8 cellular contexts compared by ENCODE assay signal in genomic region chr21:38958940-38959685, GRCh38.
DNase-seq lines count a peak whose midpoint lies in the region; ATAC-seq, FAIRE-seq and TF ChIP-seq lines count a peak whose summit lies in the region.

No MANE protein-coding gene starts in this region.

- CTCF ChIA-PET in activated CD8-positive, alpha-beta T cell treated with anti-CD3 and anti-CD28 coated beads for 36 hours (lab: Charles Lee): interaction anchor here (0.8 to 1.3 kb wide), 3 partner anchors 15 to 44 kb away, joined by 3 to 5 read pairs (median 3); no protein-coding TSS in a partner anchor
- CTCF ChIA-PET in activated CD8-positive, alpha-beta T cell treated with anti-CD3 and anti-CD28 coated beads, Interleukin-2, amount 10 ng/mL, durations not matched to agents 7 days and 5 days (lab: Charles Lee): interaction anchor here (2.1 kb wide), 1 partner anchor 20 kb away, joined by 6 read pairs; no protein-coding TSS in a partner anchor
- CTCF ChIA-PET in A673 (lab: Charles Lee): no interaction called here

- H3K36me3 ChIP-seq in adrenal gland (replicated peaks in 1 of 2) (no peaks in the 10 kb centered on the region), keratinocyte (ENCODE audit: control insufficient read depth in 2 of 2, extremely low read depth in 1 of 2, insufficient read depth in 2 of 2, low read length in 2 of 2) (no peaks in the 10 kb centered on the region), A673 (ENCODE audit: insufficient read depth, low read length, poor library complexity, severe bottlenecking) (no peaks in the 10 kb centered on the region)

- no peak for TF ChIP-seq CTCF in activated CD8-positive, alpha-beta T cell treated with anti-CD3 and anti-CD28 coated beads for 36 hours (IDR thresholded peaks at IDR 0.05)
- TF ChIP-seq CTCF in adrenal gland (IDR thresholded peaks at IDR 0.05) (no peak), keratinocyte (optimal IDR thresholded peaks at IDR 0.05 in 1 of 3, IDR thresholded peaks at IDR 0.05 in 1 of 3, conservative IDR thresholded peaks at IDR 0.05 in 1 of 3; ENCODE audit: extremely low read depth in 1 of 3, insufficient read depth in 2 of 3, low read length in 3 of 3) (no peak), type B pancreatic cell (conservative IDR thresholded peaks at IDR 0.05) (no peak), A673 (conservative IDR thresholded peaks at IDR 0.05; ENCODE audit: low read depth, low read length) (no peak)

- no peaks in the 10 kb centered on the region for H4K20me1 ChIP-seq in keratinocyte (ENCODE audit: control insufficient read depth, extremely low read depth, insufficient read depth, low read length)

- TF ChIP-seq POLR2A in adrenal gland (IDR thresholded peaks at IDR 0.05): no peak

- H3K4me2 ChIP-seq in keratinocyte (ENCODE audit: control insufficient read depth, extremely low read depth, insufficient read depth, low read depth, low read length): no peak overlapping the region

- no peaks in the 10 kb centered on the region for H3K9me3 ChIP-seq in adrenal gland (replicated peaks in 1 of 3)
- H3K9me3 ChIP-seq in keratinocyte (ENCODE audit: control insufficient read depth, low read depth, low read length): no peaks in the 10 kb centered on the region
- no peaks in the 10 kb centered on the region for H3K9me3 ChIP-seq in A673 (ENCODE audit: low read depth, low read length, poor library complexity, severe bottlenecking)

- no peaks in the 10 kb centered on the region for H3K36me3 Mint-ChIP-seq in activated CD8-positive, alpha-beta T cell treated with anti-CD3 and anti-CD28 coated beads for 36 hours (ENCODE audit: low read depth)
- H3K36me3 Mint-ChIP-seq in activated CD8-positive, alpha-beta T cell treated with anti-CD3 and anti-CD28 coated beads, Interleukin-2, amount 10 ng/mL, durations not matched to agents 7 days and 5 days (ENCODE audit: low read depth): no peaks in the 10 kb centered on the region
- peaks cover 5% of the 10 kb centered on the region for H3K36me3 Mint-ChIP-seq in type B pancreatic cell

- peaks cover 2% of the 10 kb centered on the region for H3K9me3 Mint-ChIP-seq in activated CD8-positive, alpha-beta T cell treated with anti-CD3 and anti-CD28 coated beads for 36 hours
- H3K9me3 Mint-ChIP-seq in activated CD8-positive, alpha-beta T cell treated with anti-CD3 and anti-CD28 coated beads, Interleukin-2, amount 10 ng/mL, durations not matched to agents 7 days and 5 days (ENCODE audit: insufficient read depth): peaks cover 5% of the 10 kb centered on the region
- peaks cover 13% of the 10 kb centered on the region for H3K9me3 Mint-ChIP-seq in type B pancreatic cell

- H3K27ac ChIP-seq in adrenal gland (peak overlapping the region in 4 of 5 donors; percentile 1 to 86 (median 64)), keratinocyte (ENCODE audit: control insufficient read depth, insufficient read depth, low read length) (peak overlapping the region; percentile 33), A673 (ENCODE audit: low read depth, low read length, poor library complexity, severe bottlenecking) (no peak overlapping the region)

- no peak overlapping the region for H3K9ac ChIP-seq in keratinocyte (ENCODE audit: control insufficient read depth, extremely low read depth, insufficient read depth, low read length)

- FAIRE-seq in keratinocyte (lab: Jason Lieb, UNC): no peak

- dilution Hi-C loops in keratinocyte (cut with MboI; ENCODE audit: extremely low pct_ligation_motif_present, low sequenced_read_pairs): no loop called here

- WGBS in adrenal gland, 4 donors: 72 to 84% (median 78%) methylated on average over 4 of the region's 4 CpGs

- DNase-seq in activated CD8-positive, alpha-beta T cell treated with anti-CD3 and anti-CD28 coated beads for 36 hours: peak; percentile 38
- no peak for DNase-seq in activated CD8-positive, alpha-beta T cell treated with anti-CD3 and anti-CD28 coated beads, Interleukin-2, amount 10 ng/mL, durations not matched to agents 7 days and 5 days
- DNase-seq in adrenal gland (peak in 6 of 7 donors; percentile 17 to 73 (median 27)), keratinocyte (ENCODE audit: low read depth, low spot score) (no peak), type B pancreatic cell (ENCODE audit: extremely low spot score, unreplicated experiment) (no peak), head of caudate nucleus (no peak), A673 (ENCODE audit: low spot score) (no peak)

- H3K27me3 ChIP-seq in adrenal gland (no peaks in the 10 kb centered on the region), keratinocyte (ENCODE audit: control insufficient read depth, extremely low read depth, insufficient read depth, low read length) (no peaks in the 10 kb centered on the region), A673 (replicated peaks; ENCODE audit: insufficient read depth, low read depth, low read length, poor library complexity) (no peaks in the 10 kb centered on the region)

- H3K27me3 Mint-ChIP-seq in activated CD8-positive, alpha-beta T cell treated with anti-CD3 and anti-CD28 coated beads for 36 hours: no peaks in the 10 kb centered on the region
- H3K27me3 Mint-ChIP-seq in activated CD8-positive, alpha-beta T cell treated with anti-CD3 and anti-CD28 coated beads, Interleukin-2, amount 10 ng/mL, durations not matched to agents 7 days and 5 days (ENCODE audit: low read depth): no peaks in the 10 kb centered on the region
- H3K27me3 Mint-ChIP-seq in type B pancreatic cell: peaks cover 5% of the 10 kb centered on the region

- POLR2A ChIA-PET in activated CD8-positive, alpha-beta T cell treated with anti-CD3 and anti-CD28 coated beads for 36 hours (lab: Charles Lee): no interaction called here
- POLR2A ChIA-PET in activated CD8-positive, alpha-beta T cell treated with anti-CD3 and anti-CD28 coated beads, Interleukin-2, amount 10 ng/mL, durations not matched to agents 7 days and 5 days (lab: Charles Lee): interaction anchor here (0.7 kb wide), 1 partner anchor 191 kb away, joined by 3 read pairs; no protein-coding TSS in a partner anchor
- POLR2A ChIA-PET in A673 (lab: Charles Lee; ENCODE audit: low non-redundant PET): no interaction called here

- H3K27ac Mint-ChIP-seq in activated CD8-positive, alpha-beta T cell treated with anti-CD3 and anti-CD28 coated beads for 36 hours: peak overlapping the region; percentile 66
- no peak overlapping the region for H3K27ac Mint-ChIP-seq in activated CD8-positive, alpha-beta T cell treated with anti-CD3 and anti-CD28 coated beads, Interleukin-2, amount 10 ng/mL, durations not matched to agents 7 days and 5 days
- H3K27ac Mint-ChIP-seq in type B pancreatic cell: peak overlapping the region; percentile 63

- peak overlapping the region; percentile 20 for H2AFZ ChIP-seq in keratinocyte (ENCODE audit: control insufficient read depth, low read length)

- peak; percentile 93 for ATAC-seq in activated CD8-positive, alpha-beta T cell treated with anti-CD3 and anti-CD28 coated beads for 36 hours
- ATAC-seq in activated CD8-positive, alpha-beta T cell treated with anti-CD3 and anti-CD28 coated beads, Interleukin-2, amount 10 ng/mL, durations not matched to agents 7 days and 5 days: no peak
- no peak for ATAC-seq in HG02938 (IDR thresholded peaks at IDR 0.05; ENCODE audit: unreplicated experiment)

- no TSS peak for BruUV-seq in A673 (replicated peaks; lab: Mats Ljungman, UMichigan)

- H3K9me1 ChIP-seq in keratinocyte (ENCODE audit: control insufficient read depth, extremely low read depth, insufficient read depth, low read length): no peaks in the 10 kb centered on the region

- H3K4me1 Mint-ChIP-seq in activated CD8-positive, alpha-beta T cell treated with anti-CD3 and anti-CD28 coated beads for 36 hours (ENCODE audit: low read depth): peaks cover 19% of the 10 kb centered on the region
- peaks cover 33% of the 10 kb centered on the region for H3K4me1 Mint-ChIP-seq in activated CD8-positive, alpha-beta T cell treated with anti-CD3 and anti-CD28 coated beads, Interleukin-2, amount 10 ng/mL, durations not matched to agents 7 days and 5 days (ENCODE audit: low read depth)
- H3K4me1 Mint-ChIP-seq in type B pancreatic cell (ENCODE audit: unreplicated experiment): peaks cover 23% of the 10 kb centered on the region

- H3K4me3 ChIP-seq in adrenal gland: no peak overlapping the region
- no peak overlapping the region for H3K4me3 ChIP-seq in keratinocyte (ENCODE audit: control insufficient read depth in 2 of 3, extremely low read depth in 1 of 3, insufficient read depth in 2 of 3, low read depth in 1 of 3, low read length in 3 of 3)
- H3K4me3 ChIP-seq in A673 (ENCODE audit: low read depth, low read length, poor library complexity, severe bottlenecking): no peak overlapping the region

- H3K79me2 ChIP-seq in keratinocyte (ENCODE audit: control insufficient read depth, insufficient read depth, low read length): no peaks in the 10 kb centered on the region

- intact Hi-C loops in activated CD8-positive, alpha-beta T cell treated with anti-CD3 and anti-CD28 coated beads for 36 hours (cut with micrococcal nuclease): no loop called here
- intact Hi-C loops in adrenal gland (cut with DNase I): no loop called here
- intact Hi-C loops in head of caudate nucleus (cut with DNase I): no loop called here
- intact Hi-C loops in A673 (cut with micrococcal nuclease; ENCODE audit: unreplicated experiment): no loop called here

- H3K4me3 Mint-ChIP-seq in activated CD8-positive, alpha-beta T cell treated with anti-CD3 and anti-CD28 coated beads for 36 hours: no peak overlapping the region
- H3K4me3 Mint-ChIP-seq in activated CD8-positive, alpha-beta T cell treated with anti-CD3 and anti-CD28 coated beads, Interleukin-2, amount 10 ng/mL, durations not matched to agents 7 days and 5 days: no peak overlapping the region
- peak overlapping the region; percentile 7 for H3K4me3 Mint-ChIP-seq in type B pancreatic cell

- peaks cover 0 to 12% of the 10 kb centered on the region in 2 donors for H3K4me1 ChIP-seq in adrenal gland (replicated peaks in 1 of 2)
- peaks cover 42% of the 10 kb centered on the region for H3K4me1 ChIP-seq in keratinocyte (ENCODE audit: control insufficient read depth, extremely low read depth, insufficient read depth, low read length)
- H3K4me1 ChIP-seq in A673 (ENCODE audit: insufficient read depth, low read length, poor library complexity, severe bottlenecking): no peaks in the 10 kb centered on the region

Comparison
In these comparisons a context has a peak if more than half of its experiments do, and no peak if none do; other contexts are left out.
1. DNase-seq: peak in activated CD8-positive, alpha-beta T cell treated with anti-CD3 and anti-CD28 coated beads for 36 hours (single experiment) and adrenal gland (6 of 7); none in activated CD8-positive, alpha-beta T cell treated with anti-CD3 and anti-CD28 coated beads, Interleukin-2, amount 10 ng/mL, durations not matched to agents 7 days and 5 days (single experiment), keratinocyte (single experiment), type B pancreatic cell (single experiment), head of caudate nucleus (0 of 42) and A673 (single experiment).